In genomic region chr3:51966016-51966415, GRCh38 we compare ENCODE assay signal across 11 cellular contexts. TPM values are rescaled to one million over a fixed set of nuclear protein-coding genes. Genes with fewer than 3 reads are reported as not detected.
DNase-seq lines count a peak whose midpoint lies in the region; ATAC-seq and TF ChIP-seq lines count a peak whose summit lies in the region.
"Had no signal": no experiment of that assay in that cellular context is flagged by ENCODE, and none has a peak within 500 bp of the region (broad histone marks: within the 10 kb centered on the region; RNA-seq: fewer than 3 reads in every experiment).

No MANE protein-coding gene starts in this region.

- no peaks in the 10 kb centered on the region for H3K9me3 Mint-ChIP-seq in activated CD4-positive, alpha-beta T cell treated with anti-CD3 and anti-CD28 coated beads, Interleukin-2, amount 10 ng/mL, durations not matched to agents 24 days and 14 days
- H3K9me3 Mint-ChIP-seq in stimulated activated naive B cell treated with anti-CD40 and anti-IgM and Interleukin-4, amounts not matched to agents 10 μg/mL and 1 μg/mL and 100 μg/mL, for 72 hours: no peaks in the 10 kb centered on the region
- peaks cover 0 to 17% (median 0%) of the 10 kb centered on the region in 7 donors for H3K9me3 Mint-ChIP-seq in CD14-positive monocyte

- H3K27ac Mint-ChIP-seq in activated CD4-positive, alpha-beta T cell treated with anti-CD3 and anti-CD28 coated beads, Interleukin-2, amount 10 ng/mL, durations not matched to agents 24 days and 14 days: no peak overlapping the region
- H3K27ac Mint-ChIP-seq in stimulated activated naive B cell treated with anti-CD40 and anti-IgM and Interleukin-4, amounts not matched to agents 10 μg/mL and 1 μg/mL and 100 μg/mL, for 72 hours: no peak overlapping the region
- no peak overlapping the region for H3K27ac Mint-ChIP-seq in CD14-positive monocyte

- DNase-seq in activated CD4-positive, alpha-beta T cell treated with anti-CD3 and anti-CD28 coated beads, Interleukin-2, amount 10 ng/mL, durations not matched to agents 24 days and 14 days: no peak
- no peak for DNase-seq in activated CD4-positive, alpha-beta T cell treated with anti-CD3 and anti-CD28 coated beads for 4 hours
- DNase-seq in amygdala (lab: John Stamatoyannopoulos, UW) (peak in 51 of 56 donors; percentile 20 to 92 (median 72)), left kidney (ENCODE audit: low read depth, low spot score) (peak; percentile 21), NCI-H1105 (lab: John Stamatoyannopoulos, UW) (no peak), CD14-positive monocyte (ENCODE audit: low spot score) (no peak), DMS114 treated with DMSO at 0.1 percent for 48 hours (lab: John Stamatoyannopoulos, UW; ENCODE audit: unreplicated experiment) (no peak)
- DNase-seq in stimulated activated naive B cell treated with anti-CD40 and anti-IgM and Interleukin-4, amounts not matched to agents 10 μg/mL and 1 μg/mL and 100 μg/mL, for 72 hours: no peak
- DNase-seq: AML-193 had no signal

- ATAC-seq in stimulated activated naive B cell treated with anti-CD40 and anti-IgM and Interleukin-4, amounts not matched to agents 10 μg/mL and 1 μg/mL and 100 μg/mL, for 72 hours (replicated peaks): no peak

- intact Hi-C loops in activated CD4-positive, alpha-beta T cell treated with anti-CD3 and anti-CD28 coated beads, Interleukin-2, amount 10 ng/mL, durations not matched to agents 24 days and 14 days (cut with micrococcal nuclease): no loop called here
- intact Hi-C loops in CD14-positive monocyte (cut with micrococcal nuclease): no loop called here

- H3K36me3 Mint-ChIP-seq in activated CD4-positive, alpha-beta T cell treated with anti-CD3 and anti-CD28 coated beads, Interleukin-2, amount 10 ng/mL, durations not matched to agents 24 days and 14 days (ENCODE audit: low read depth): peaks cover 2% of the 10 kb centered on the region
- H3K36me3 Mint-ChIP-seq in stimulated activated naive B cell treated with anti-CD40 and anti-IgM and Interleukin-4, amounts not matched to agents 10 μg/mL and 1 μg/mL and 100 μg/mL, for 72 hours: peaks cover 1 to 4% of the 10 kb centered on the region in 2 donors
- H3K36me3 Mint-ChIP-seq in CD14-positive monocyte: peaks cover 7 to 12% of the 10 kb centered on the region in 2 donors

- TF ChIP-seq CTCF in CD14-positive monocyte (IDR thresholded peaks at IDR 0.05): no peak

- H3K4me3 Mint-ChIP-seq in activated CD4-positive, alpha-beta T cell treated with anti-CD3 and anti-CD28 coated beads, Interleukin-2, amount 10 ng/mL, durations not matched to agents 24 days and 14 days: peak overlapping the region; percentile 87
- H3K4me3 Mint-ChIP-seq in stimulated activated naive B cell treated with anti-CD40 and anti-IgM and Interleukin-4, amounts not matched to agents 10 μg/mL and 1 μg/mL and 100 μg/mL, for 72 hours: peak overlapping the region; percentile 78 to 80
- peak overlapping the region in 1 of 2 donors; percentile 35 for H3K4me3 Mint-ChIP-seq in CD14-positive monocyte

- peaks cover 11% of the 10 kb centered on the region for H3K4me1 Mint-ChIP-seq in activated CD4-positive, alpha-beta T cell treated with anti-CD3 and anti-CD28 coated beads, Interleukin-2, amount 10 ng/mL, durations not matched to agents 24 days and 14 days
- peaks cover 21 to 33% of the 10 kb centered on the region in 2 donors for H3K4me1 Mint-ChIP-seq in stimulated activated naive B cell treated with anti-CD40 and anti-IgM and Interleukin-4, amounts not matched to agents 10 μg/mL and 1 μg/mL and 100 μg/mL, for 72 hours
- H3K4me1 Mint-ChIP-seq in CD14-positive monocyte: peaks cover 14% of the 10 kb centered on the region

- H3K27me3 Mint-ChIP-seq in activated CD4-positive, alpha-beta T cell treated with anti-CD3 and anti-CD28 coated beads, Interleukin-2, amount 10 ng/mL, durations not matched to agents 24 days and 14 days: peaks cover 5% of the 10 kb centered on the region
- peaks cover 10 to 11% of the 10 kb centered on the region in 2 donors for H3K27me3 Mint-ChIP-seq in stimulated activated naive B cell treated with anti-CD40 and anti-IgM and Interleukin-4, amounts not matched to agents 10 μg/mL and 1 μg/mL and 100 μg/mL, for 72 hours
- H3K27me3 Mint-ChIP-seq in CD14-positive monocyte (ENCODE audit: low read depth in 3 of 3): peaks cover 41 to 70% (median 45%) of the 10 kb centered on the region in 3 donors

RNA-seq across cellular contexts. Expression of gene PCBP4, which starts 1.2 kb away (rescaled TPM):
- 15.2 and 16.8 TPM in 2 replicates for total RNA-seq in activated CD4-positive, alpha-beta T cell treated with anti-CD3 and anti-CD28 coated beads, Interleukin-2, amount 10 ng/mL, durations not matched to agents 24 days and 14 days
- polyA plus RNA-seq in CD14-positive monocyte: under 1 TPM; 0.09 to 0.22 TPM

RNA-seq across cellular contexts. Expression of gene ABHD14B, which starts 7.8 kb away (rescaled TPM):
- 43.2 and 45.3 TPM in 2 replicates for total RNA-seq in activated CD4-positive, alpha-beta T cell treated with anti-CD3 and anti-CD28 coated beads, Interleukin-2, amount 10 ng/mL, durations not matched to agents 24 days and 14 days
- polyA plus RNA-seq in CD14-positive monocyte: 10 to 100 TPM; 20.3 to 23.4 TPM

RNA-seq across cellular contexts. Expression of gene ABHD14A, which starts 8.8 kb away (rescaled TPM):
- 12.3 and 13.8 TPM in 2 replicates for total RNA-seq in activated CD4-positive, alpha-beta T cell treated with anti-CD3 and anti-CD28 coated beads, Interleukin-2, amount 10 ng/mL, durations not matched to agents 24 days and 14 days
- 10 to 100 TPM; 11.7 to 13.2 TPM for polyA plus RNA-seq in CD14-positive monocyte

RNA-seq across cellular contexts. Expression of gene GPR62, which starts 10.8 kb away (rescaled TPM):
- total RNA-seq in activated CD4-positive, alpha-beta T cell treated with anti-CD3 and anti-CD28 coated beads, Interleukin-2, amount 10 ng/mL, durations not matched to agents 24 days and 14 days: not detected in 2 replicates
- not detected for polyA plus RNA-seq in CD14-positive monocyte
- total RNA-seq: T-helper 2 cell treated with Interferon-gamma antibody and Interleukin-4, amounts not matched to agents 100 ng/mL and 5 ng/mL, for 36 hours had no signal
- polyA plus RNA-seq: keratinocyte had no signal

RNA-seq across cellular contexts. Expression of gene ACY1, which starts 17.3 kb away (rescaled TPM):
- 57.9 and 58.7 TPM in 2 replicates for total RNA-seq in activated CD4-positive, alpha-beta T cell treated with anti-CD3 and anti-CD28 coated beads, Interleukin-2, amount 10 ng/mL, durations not matched to agents 24 days and 14 days
- polyA plus RNA-seq in CD14-positive monocyte: 10 to 100 TPM; 14.5 to 18.0 TPM

Comparison
In these comparisons a context has a peak if more than half of its experiments do, and no peak if none do; other contexts are left out.
1. DNase-seq: peak in amygdala (51 of 56) and left kidney (single experiment); none in activated CD4-positive, alpha-beta T cell treated with anti-CD3 and anti-CD28 coated beads, Interleukin-2, amount 10 ng/mL, durations not matched to agents 24 days and 14 days (single experiment), activated CD4-positive, alpha-beta T cell treated with anti-CD3 and anti-CD28 coated beads for 4 hours (0 of 2), stimulated activated naive B cell treated with anti-CD40 and anti-IgM and Interleukin-4, amounts not matched to agents 10 μg/mL and 1 μg/mL and 100 μg/mL, for 72 hours (single experiment), NCI-H1105 (single experiment), CD14-positive monocyte (single experiment) and DMS114 treated with DMSO at 0.1 percent for 48 hours (single experiment).